Comparison of ENCODE assay signal across 10 cellular contexts in the genomic region with DNA sequence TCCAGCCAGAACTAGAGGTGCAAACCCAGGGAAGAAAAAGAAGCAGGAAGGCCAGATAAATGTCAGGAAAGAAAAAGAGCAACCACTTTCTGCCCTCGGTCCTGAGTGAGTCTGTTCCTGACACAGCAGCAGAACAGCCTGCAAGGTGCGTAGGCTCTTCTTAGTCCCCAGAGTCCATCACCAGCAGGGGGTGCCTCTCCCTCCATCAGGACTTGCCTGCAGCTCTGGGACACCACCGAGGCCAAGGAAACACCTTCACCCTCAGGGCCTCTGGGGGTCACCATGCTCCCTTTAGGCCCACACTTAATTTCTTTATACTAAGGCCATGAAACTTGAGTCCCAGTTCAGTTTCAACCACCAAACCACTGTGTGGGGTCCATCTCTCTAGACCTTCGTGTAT. TPM values are rescaled to one million over a fixed set of nuclear protein-coding genes. Genes with fewer than 3 reads are reported as not detected.
DNase-seq lines count a peak whose midpoint lies in the region; ATAC-seq and TF ChIP-seq lines count a peak whose summit lies in the region.
"Had no signal": no experiment of that assay in that cellular context is flagged by ENCODE, and none has a peak within 500 bp of the region (broad histone marks: within the 10 kb centered on the region; RNA-seq: fewer than 3 reads in every experiment).

No MANE protein-coding gene starts in this region.

- no peaks in the 10 kb centered on the region for H3K36me3 ChIP-seq in OCI-LY7 (ENCODE audit: insufficient read depth, low read length)
- H3K36me3 ChIP-seq in esophagus squamous epithelium = no peaks in the 10 kb centered on the region
- no peaks in the 10 kb centered on the region for H3K36me3 ChIP-seq in gastroesophageal sphincter
- H3K36me3 ChIP-seq: esophagus muscularis mucosa, tibial nerve had no signal

- POLR2A ChIA-PET in OCI-LY7 (lab: Charles Lee) = no interaction called here

- H3K4me1 ChIP-seq in OCI-LY7 (ENCODE audit: insufficient read depth, low read length, poor library complexity, severe bottlenecking) (no peaks in the 10 kb centered on the region), esophagus squamous epithelium (peaks cover 8 to 36% (median 11%) of the 10 kb centered on the region in 3 donors), gastroesophageal sphincter (peaks cover 2 to 55% (median 18%) of the 10 kb centered on the region in 3 donors)

- TF ChIP-seq EP300 in gastroesophageal sphincter (IDR thresholded peaks at IDR 0.05) = no peak

- H3K4me2 ChIP-seq in OCI-LY7 (ENCODE audit: low read length) = no peak overlapping the region

- no peaks in the 10 kb centered on the region for H3K9me2 ChIP-seq in OCI-LY7 (ENCODE audit: insufficient read depth, low read length)

- no peaks in the 10 kb centered on the region for H3K79me2 ChIP-seq in OCI-LY7 (ENCODE audit: insufficient read depth, low read depth, low read length)

- H3K9me3 ChIP-seq in OCI-LY7 (ENCODE audit: low read length) (no peaks in the 10 kb centered on the region), esophagus squamous epithelium (no peaks in the 10 kb centered on the region), gastroesophageal sphincter (no peaks in the 10 kb centered on the region)
- H3K9me3 ChIP-seq: esophagus muscularis mucosa, tibial nerve had no signal

- H3K4me3 ChIP-seq in OCI-LY7 (ENCODE audit: low read depth, low read length, poor library complexity, severe bottlenecking) (no peak overlapping the region), esophagus squamous epithelium (no peak overlapping the region), gastroesophageal sphincter (no peak overlapping the region)
- H3K4me3 ChIP-seq: esophagus muscularis mucosa, tibial nerve had no signal

- no peak overlapping the region for H2AFZ ChIP-seq in OCI-LY7 (ENCODE audit: low read length)

- no peak for TF ChIP-seq POLR2A in esophagus squamous epithelium (IDR thresholded peaks at IDR 0.05)
- no peak for TF ChIP-seq POLR2A in gastroesophageal sphincter (IDR thresholded peaks at IDR 0.05)

- H3K27me3 ChIP-seq in esophagus squamous epithelium (peaks cover 0 to 66% (median 4%) of the 10 kb centered on the region in 4 donors), gastroesophageal sphincter (no peaks in the 10 kb centered on the region)
- H3K27me3 ChIP-seq: esophagus muscularis mucosa had no signal

- no peak for ATAC-seq in HG03432 (IDR thresholded peaks at IDR 0.05; ENCODE audit: unreplicated experiment)
- no peak for ATAC-seq in gastroesophageal sphincter

- intact Hi-C loops in OCI-LY7 (cut with micrococcal nuclease; ENCODE audit: unreplicated experiment) = loop anchor here (2.0 to 5.0 kb wide), 2 partner anchors 114 to 150 kb away; no protein-coding TSS in a partner anchor
- intact Hi-C loops in esophagus squamous epithelium (cut with DNase I) = no loop called here

- peak; percentile 23 for TF ChIP-seq CTCF in AG09319 (IDR thresholded peaks at IDR 0.05; ENCODE audit: low read depth, low read length)
- TF ChIP-seq CTCF in GM10266 (IDR thresholded peaks at IDR 0.05; ENCODE audit: control insufficient read depth, insufficient read depth, low read depth, missing control alignments) = peak; percentile 33
- peak; percentile 77 for TF ChIP-seq CTCF in OCI-LY7 (conservative IDR thresholded peaks at IDR 0.05; ENCODE audit: low read length)
- TF ChIP-seq CTCF in esophagus squamous epithelium (IDR thresholded peaks at IDR 0.05) = peak in 1 of 6 experiments; percentile 49
- TF ChIP-seq CTCF in gastroesophageal sphincter (IDR thresholded peaks at IDR 0.05) = peak in 1 of 4 experiments; percentile 21

- no TSS peak for BruUV-seq in OCI-LY7 (replicated peaks; lab: Mats Ljungman, UMichigan)

- CTCF ChIA-PET in OCI-LY7 (lab: Charles Lee; ENCODE audit: unreplicated experiment) = interaction anchor here (0.6 kb wide), 1 partner anchor 91 kb away, joined by 3 read pairs; no protein-coding TSS in a partner anchor

- DNase-seq in AG09319 (ENCODE audit: extremely low read depth, low read depth) = no peak
- peak; percentile 56 for DNase-seq in GM10266 (ENCODE audit: extremely low spot score)
- peak; percentile 58 for DNase-seq in OCI-LY7 (ENCODE audit: low spot score)
- peak; percentile 57 for DNase-seq in iPS DF 19.7 (ENCODE audit: low read depth, low spot score)
- no peak for DNase-seq in mucosa of gallbladder (ENCODE audit: low spot score)
- DNase-seq in esophagus squamous epithelium (lab: John Stamatoyannopoulos, UW) = no peak

- 48 to 58% methylated on average over 4 of the region's 4 CpGs for WGBS in esophagus squamous epithelium, 2 donors
- 0 to 63% methylated on average over 1 to 4 of the region's 4 CpGs for whole genome bisulfite sequencing in gastroesophageal sphincter (ENCODE audit: low coverage in 1 of 2), 2 donors

- H4K20me1 ChIP-seq in OCI-LY7 (ENCODE audit: insufficient read depth, low read length) = no peaks in the 10 kb centered on the region

- no peak overlapping the region for H3K27ac ChIP-seq in OCI-LY7 (ENCODE audit: low read depth, low read length, poor library complexity, severe bottlenecking)
- H3K27ac ChIP-seq in esophagus squamous epithelium = no peak overlapping the region
- H3K27ac ChIP-seq in gastroesophageal sphincter = peak overlapping the region in 1 of 4 donors; percentile 94
- H3K27ac ChIP-seq: tibial nerve had no signal

RNA-seq across cellular contexts. Expression of gene NFASC, which starts 43.7 kb away (rescaled TPM):
- total RNA-seq in OCI-LY7 (2014; rRNA removed; shearing (Covaris generic)) = not detected in 2 replicates
- total RNA-seq in OCI-LY7 (2022) (0.15 TPM in 1 of 2 replicates, not detected in the other), mucosa of gallbladder (18.0 TPM), esophagus squamous epithelium (10 to 100 TPM in 2 of 4 donors, 1 to 10 TPM in 2; 6.3 to 15.1 (median 11.7) TPM), gastroesophageal sphincter (100 to 1,000 TPM in 1 of 4 donors, 10 to 100 TPM in 3; 39.0 to 121 (median 54.5) TPM)

Comparison
In these comparisons a context has a peak if more than half of its experiments do, and no peak if none do; other contexts are left out.
1. DNase-seq: peak in GM10266 (single experiment), OCI-LY7 (single experiment) and iPS DF 19.7 (single experiment); none in AG09319 (single experiment), mucosa of gallbladder (single experiment) and esophagus squamous epithelium (single experiment).
2. RNA of gene NFASC, which starts 43.7 kb away (total RNA-seq): 39.0 to 121 TPM in gastroesophageal sphincter, 18.0 TPM in mucosa of gallbladder (single experiment) and 6.3 to 15.1 TPM in esophagus squamous epithelium; 0.15 TPM in OCI-LY7; every median in the first group is over 4 times any median in the second.